ENCODE assay signal across 1 cellular context in genomic region chr4:186725422-186726149, GRCh38.
TF ChIP-seq lines count a peak whose summit lies in the region.

No MANE protein-coding gene starts in this region.

TF ChIP-seq in HepG2, 621 proteins besides CTCF, POLR2A, EP300 and RAD21 (continued from another document and continues in another):
- TF ChIP-seq, protein P1, sequence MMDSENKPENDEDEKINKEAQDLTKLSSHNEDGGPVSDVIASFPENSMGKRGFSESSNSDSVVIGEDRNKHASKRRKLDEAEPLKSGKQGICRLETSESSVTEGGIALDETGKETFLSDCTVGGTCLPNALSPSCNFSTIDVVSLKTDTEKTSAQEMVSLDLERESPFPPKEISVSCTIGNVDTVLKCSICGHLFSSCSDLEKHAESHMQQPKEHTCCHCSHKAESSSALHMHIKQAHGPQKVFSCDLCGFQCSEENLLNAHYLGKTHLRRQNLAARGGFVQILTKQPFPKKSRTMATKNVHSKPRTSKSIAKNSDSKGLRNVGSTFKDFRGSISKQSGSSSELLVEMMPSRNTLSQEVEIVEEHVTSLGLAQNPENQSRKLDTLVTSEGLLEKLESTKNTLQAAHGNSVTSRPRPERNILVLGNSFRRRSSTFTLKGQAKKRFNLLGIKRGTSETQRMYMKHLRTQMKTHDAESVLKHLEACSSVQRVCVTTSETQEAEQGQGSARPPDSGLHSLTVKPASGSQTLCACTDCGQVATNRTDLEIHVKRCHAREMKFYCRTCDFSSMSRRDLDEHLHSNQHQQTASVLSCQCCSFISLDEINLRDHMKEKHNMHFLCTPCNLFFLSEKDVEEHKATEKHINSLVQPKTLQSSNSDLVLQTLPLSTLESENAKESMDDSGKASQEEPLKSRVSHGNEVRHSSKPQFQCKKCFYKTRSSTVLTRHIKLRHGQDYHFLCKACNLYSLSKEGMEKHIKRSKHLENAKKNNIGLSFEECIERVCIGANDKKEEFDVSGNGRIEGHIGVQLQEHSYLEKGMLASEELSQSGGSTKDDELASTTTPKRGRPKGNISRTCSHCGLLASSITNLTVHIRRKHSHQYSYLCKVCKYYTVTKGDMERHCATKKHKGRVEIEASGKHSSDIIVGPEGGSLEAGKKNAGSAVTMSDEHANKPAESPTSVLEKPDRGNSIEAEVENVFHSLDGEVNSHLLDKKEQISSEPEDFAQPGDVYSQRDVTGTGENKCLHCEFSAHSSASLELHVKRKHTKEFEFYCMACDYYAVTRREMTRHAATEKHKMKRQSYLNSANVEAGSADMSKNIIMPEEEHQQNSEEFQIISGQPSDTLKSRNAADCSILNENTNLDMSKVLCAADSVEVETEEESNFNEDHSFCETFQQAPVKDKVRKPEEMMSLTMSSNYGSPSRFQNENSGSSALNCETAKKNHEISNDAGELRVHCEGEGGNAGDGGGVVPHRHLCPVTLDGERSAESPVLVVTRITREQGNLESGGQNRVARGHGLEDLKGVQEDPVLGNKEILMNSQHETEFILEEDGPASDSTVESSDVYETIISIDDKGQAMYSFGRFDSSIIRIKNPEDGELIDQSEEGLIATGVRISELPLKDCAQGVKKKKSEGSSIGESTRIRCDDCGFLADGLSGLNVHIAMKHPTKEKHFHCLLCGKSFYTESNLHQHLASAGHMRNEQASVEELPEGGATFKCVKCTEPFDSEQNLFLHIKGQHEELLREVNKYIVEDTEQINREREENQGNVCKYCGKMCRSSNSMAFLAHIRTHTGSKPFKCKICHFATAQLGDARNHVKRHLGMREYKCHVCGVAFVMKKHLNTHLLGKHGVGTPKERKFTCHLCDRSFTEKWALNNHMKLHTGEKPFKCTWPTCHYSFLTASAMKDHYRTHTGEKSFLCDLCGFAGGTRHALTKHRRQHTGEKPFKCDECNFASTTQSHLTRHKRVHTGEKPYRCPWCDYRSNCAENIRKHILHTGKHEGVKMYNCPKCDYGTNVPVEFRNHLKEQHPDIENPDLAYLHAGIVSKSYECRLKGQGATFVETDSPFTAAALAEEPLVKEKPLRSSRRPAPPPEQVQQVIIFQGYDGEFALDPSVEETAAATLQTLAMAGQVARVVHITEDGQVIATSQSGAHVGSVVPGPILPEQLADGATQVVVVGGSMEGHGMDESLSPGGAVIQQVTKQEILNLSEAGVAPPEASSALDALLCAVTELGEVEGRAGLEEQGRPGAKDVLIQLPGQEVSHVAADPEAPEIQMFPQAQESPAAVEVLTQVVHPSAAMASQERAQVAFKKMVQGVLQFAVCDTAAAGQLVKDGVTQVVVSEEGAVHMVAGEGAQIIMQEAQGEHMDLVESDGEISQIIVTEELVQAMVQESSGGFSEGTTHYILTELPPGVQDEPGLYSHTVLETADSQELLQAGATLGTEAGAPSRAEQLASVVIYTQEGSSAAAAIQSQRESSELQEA (CRISPR knock-in tag; IDR thresholded peaks at IDR 0.05; ENCODE audit: not compliant biosample characterization) = no peak
- TF ChIP-seq ZNF773 (CRISPR knock-in tag; IDR thresholded peaks at IDR 0.05; ENCODE audit: borderline replicate concordance) (no peak), ZNF414 (CRISPR knock-in tag; IDR thresholded peaks at IDR 0.05) (no peak), KAT8 (CRISPR knock-in tag; IDR thresholded peaks at IDR 0.05) (0 out of 2 replicates have a peak, but pooled peaks have one; percentile 17), BHLHE40 (IDR thresholded peaks at IDR 0.05; ENCODE audit: low read length) (no peak), CHD2 (IDR thresholded peaks at IDR 0.05; ENCODE audit: low read depth, low read length) (no peak), TCF7L2 (IDR thresholded peaks at IDR 0.05; ENCODE audit: low read depth, low read length) (no peak), GATAD1 (CRISPR knock-in tag; IDR thresholded peaks at IDR 0.05) (peak; percentile 54; the same call in 1 of the 2 replicates), TBL1XR1 (IDR thresholded peaks at IDR 0.05; ENCODE audit: borderline replicate concordance, low read length, partially characterized antibody) (no peak), ZNF720 (CRISPR knock-in tag; IDR thresholded peaks at IDR 0.05) (no peak), NFKB2 (CRISPR knock-in tag; IDR thresholded peaks at IDR 0.05; ENCODE audit: borderline replicate concordance) (no peak), GFI1 (CRISPR knock-in tag; IDR thresholded peaks at IDR 0.05; ENCODE audit: borderline replicate concordance) (0 out of 2 replicates have a peak, but pooled peaks have one; percentile 54), MED1 (CRISPR knock-in tag; IDR thresholded peaks at IDR 0.05) (0 out of 2 replicates have a peak, but pooled peaks have one; percentile 45), CEBPZ (IDR thresholded peaks at IDR 0.05; ENCODE audit: low read length) (no peak), ZKSCAN1 (IDR thresholded peaks at IDR 0.05; ENCODE audit: low read length) (no peak), YEATS2 (CRISPR knock-in tag; IDR thresholded peaks at IDR 0.05; ENCODE audit: borderline replicate concordance) (peak; percentile 10; the same call in 1 of the 2 replicates), THAP8 (CRISPR knock-in tag; IDR thresholded peaks at IDR 0.05; ENCODE audit: borderline replicate concordance) (no peak), FLYWCH1 (CRISPR knock-in tag; IDR thresholded peaks at IDR 0.05) (no peak), BRCA1 (CRISPR knock-in tag; IDR thresholded peaks at IDR 0.05) (no peak), TBX2 (CRISPR knock-in tag; IDR thresholded peaks at IDR 0.05; ENCODE audit: borderline replicate concordance) (no peak), PHF21A (CRISPR knock-in tag; IDR thresholded peaks at IDR 0.05) (peak; percentile 41; the same call in 1 of the 2 replicates), ZMYM3 (CRISPR knock-in tag; IDR thresholded peaks at IDR 0.05) (no peak), RFX3 (CRISPR knock-in tag; IDR thresholded peaks at IDR 0.05) (no peak), BCL6 (CRISPR knock-in tag; IDR thresholded peaks at IDR 0.05) (no peak; the same call in 1 of the 2 replicates), PATZ1 (CRISPR knock-in tag; IDR thresholded peaks at IDR 0.05) (0 out of 2 replicates have a peak, but pooled peaks have one; percentile 26), ETV5 (CRISPR knock-in tag; IDR thresholded peaks at IDR 0.05; ENCODE audit: borderline replicate concordance) (no peak; the same call in 1 of the 2 replicates), TP53 (CRISPR knock-in tag; conservative IDR thresholded peaks at IDR 0.05) (no peak), ZNF557 (CRISPR knock-in tag; IDR thresholded peaks at IDR 0.05) (no peak), ZKSCAN8 (CRISPR knock-in tag; IDR thresholded peaks at IDR 0.05; ENCODE audit: borderline replicate concordance) (no peak), NFE2 (CRISPR knock-in tag; IDR thresholded peaks at IDR 0.05) (no peak), ZNF878 (CRISPR knock-in tag; IDR thresholded peaks at IDR 0.05) (0 out of 2 replicates have a peak, but pooled peaks have one; percentile 33), UBTF (CRISPR knock-in tag; IDR thresholded peaks at IDR 0.05) (peak; percentile 42; the same call in 1 of the 2 replicates), ZNF10 (CRISPR knock-in tag; IDR thresholded peaks at IDR 0.05; ENCODE audit: borderline replicate concordance, low read depth) (no peak), SMARCC2 (IDR thresholded peaks at IDR 0.05) (no peak), FOXA3 (CRISPR knock-in tag; IDR thresholded peaks at IDR 0.05) (0 out of 2 replicates have a peak, but pooled peaks have one; percentile 7), SMAD1 (CRISPR knock-in tag; IDR thresholded peaks at IDR 0.05; ENCODE audit: borderline replicate concordance, low read depth) (no peak)
- TF ChIP-seq, protein P2, sequence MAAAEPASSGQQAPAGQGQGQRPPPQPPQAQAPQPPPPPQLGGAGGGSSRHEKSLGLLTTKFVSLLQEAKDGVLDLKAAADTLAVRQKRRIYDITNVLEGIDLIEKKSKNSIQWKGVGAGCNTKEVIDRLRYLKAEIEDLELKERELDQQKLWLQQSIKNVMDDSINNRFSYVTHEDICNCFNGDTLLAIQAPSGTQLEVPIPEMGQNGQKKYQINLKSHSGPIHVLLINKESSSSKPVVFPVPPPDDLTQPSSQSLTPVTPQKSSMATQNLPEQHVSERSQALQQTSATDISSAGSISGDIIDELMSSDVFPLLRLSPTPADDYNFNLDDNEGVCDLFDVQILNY (CRISPR knock-in tag; conservative IDR thresholded peaks at IDR 0.05) = no peak
- TF ChIP-seq, protein P3, sequence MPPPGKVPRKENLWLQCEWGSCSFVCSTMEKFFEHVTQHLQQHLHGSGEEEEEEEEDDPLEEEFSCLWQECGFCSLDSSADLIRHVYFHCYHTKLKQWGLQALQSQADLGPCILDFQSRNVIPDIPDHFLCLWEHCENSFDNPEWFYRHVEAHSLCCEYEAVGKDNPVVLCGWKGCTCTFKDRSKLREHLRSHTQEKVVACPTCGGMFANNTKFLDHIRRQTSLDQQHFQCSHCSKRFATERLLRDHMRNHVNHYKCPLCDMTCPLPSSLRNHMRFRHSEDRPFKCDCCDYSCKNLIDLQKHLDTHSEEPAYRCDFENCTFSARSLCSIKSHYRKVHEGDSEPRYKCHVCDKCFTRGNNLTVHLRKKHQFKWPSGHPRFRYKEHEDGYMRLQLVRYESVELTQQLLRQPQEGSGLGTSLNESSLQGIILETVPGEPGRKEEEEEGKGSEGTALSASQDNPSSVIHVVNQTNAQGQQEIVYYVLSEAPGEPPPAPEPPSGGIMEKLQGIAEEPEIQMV (CRISPR knock-in tag; IDR thresholded peaks at IDR 0.05; ENCODE audit: low read depth) = no peak
